ENCODE assay signal across 1 cellular context in genomic region chr1:89953072-89953626, GRCh38.
TF ChIP-seq lines count a peak whose summit lies in the region.

No MANE protein-coding gene starts in this region.

TF ChIP-seq in GM23338, 12 proteins besides CTCF, POLR2A, EP300 and RAD21 (continued from another document):
- TF ChIP-seq EZH2 (IDR thresholded peaks at IDR 0.05; ENCODE audit: low read depth, unreplicated experiment): no peak
- no peak for TF ChIP-seq CREB1 (CRISPR knock-in tag; IDR thresholded peaks at IDR 0.05; ENCODE audit: low read depth)
- TF ChIP-seq NANOG (IDR thresholded peaks at IDR 0.05; ENCODE audit: borderline replicate concordance): no peak
- TF ChIP-seq POLR2AphosphoS5 (IDR thresholded peaks at IDR 0.05; ENCODE audit: low read depth): no peak
- TF ChIP-seq ZNF114 (CRISPR knock-in tag; IDR thresholded peaks at IDR 0.05): no peak
- TF ChIP-seq ETS1 (IDR thresholded peaks at IDR 0.05): no peak
- no peak for TF ChIP-seq JUNB (IDR thresholded peaks at IDR 0.05; ENCODE audit: unreplicated experiment)
- TF ChIP-seq REST (IDR thresholded peaks at IDR 0.05; ENCODE audit: unreplicated experiment): no peak
TF ChIP-seq in GM23338: peak in this region for 0.
